In genomic region chr7:90552521-90552920, GRCh38 we compare ENCODE assay signal across 10 cellular contexts. TPM values are rescaled to one million over a fixed set of nuclear protein-coding genes. Genes with fewer than 3 reads are reported as not detected.
DNase-seq lines count a peak whose midpoint lies in the region; ATAC-seq and TF ChIP-seq lines count a peak whose summit lies in the region.
"Had no signal": no experiment of that assay in that cellular context is flagged by ENCODE, and none has a peak within 500 bp of the region (broad histone marks: within the 10 kb centered on the region; RNA-seq: fewer than 3 reads in every experiment).

No MANE protein-coding gene starts in this region.

- H3K27ac Mint-ChIP-seq in stimulated activated memory B cell treated with anti-CD40 and anti-IgM and Interleukin-4, amounts not matched to agents 10 μg/mL and 1 μg/mL and 100 μg/mL, for 72 hours, result no peak overlapping the region

- no peak overlapping the region for H3K4me2 ChIP-seq in IMR-90 (ENCODE audit: low read depth, low read length)

- no peak overlapping the region for H2BK15ac ChIP-seq in IMR-90 (ENCODE audit: low read depth, low read length)

- H3K9me3 ChIP-seq in IMR-90 (ENCODE audit: control insufficient read depth, insufficient read depth, low read length) (no peaks in the 10 kb centered on the region), adrenal gland (replicated peaks in 1 of 3) (no peaks in the 10 kb centered on the region)

- H3K4me1 ChIP-seq in IMR-90 (ENCODE audit: control insufficient read depth, insufficient read depth, low read length) (peaks cover 2% of the 10 kb centered on the region; the same call in 1 of the 2 replicates), adrenal gland (replicated peaks in 1 of 2) (no peaks in the 10 kb centered on the region)

- H3K23ac ChIP-seq in IMR-90 (ENCODE audit: low read depth, low read length), result no peak overlapping the region

- H3K4me3 ChIP-seq in IMR-90 (ENCODE audit: insufficient read depth, low read depth, low read length) (no peak overlapping the region), adrenal gland (no peak overlapping the region)

- no peaks in the 10 kb centered on the region for H3K9me1 ChIP-seq in IMR-90 (ENCODE audit: insufficient read depth, low read length)

- peak; percentile 71 for TF ChIP-seq CTCF in C4-2B (conservative IDR thresholded peaks at IDR 0.05)
- peak; percentile 42 for TF ChIP-seq CTCF in IMR-90 (conservative IDR thresholded peaks at IDR 0.05; ENCODE audit: low read depth, low read length)
- TF ChIP-seq CTCF in adrenal gland (IDR thresholded peaks at IDR 0.05), result peak; percentile 5 to 52 (median 32)

- TF ChIP-seq RAD21 in IMR-90 (IDR thresholded peaks at IDR 0.05; ENCODE audit: low read length), result peak; percentile 46

- intact Hi-C loops in IMR-90 (cut with micrococcal nuclease), result loop anchor here (1.0 to 2.0 kb wide), 2 partner anchors 76 to 482 kb away; no protein-coding TSS in a partner anchor
- intact Hi-C loops in adrenal gland (cut with DNase I), result loop anchor here in 1 of 2 donors (10.0 kb wide), 1 partner anchor 482 kb away; no protein-coding TSS in a partner anchor

- H4K8ac ChIP-seq in IMR-90 (ENCODE audit: low read depth in 2 of 2, low read length in 2 of 2), result no peak overlapping the region

- H4K91ac ChIP-seq in IMR-90 (ENCODE audit: insufficient read depth, low read depth, low read length), result no peak overlapping the region

- H3K9ac ChIP-seq in IMR-90 (ENCODE audit: low read depth, low read length), result no peak overlapping the region

- H3K9me3 Mint-ChIP-seq in stimulated activated memory B cell treated with anti-CD40 and anti-IgM and Interleukin-4, amounts not matched to agents 10 μg/mL and 1 μg/mL and 100 μg/mL, for 72 hours, result no peaks in the 10 kb centered on the region

- H3K36me3 Mint-ChIP-seq in stimulated activated memory B cell treated with anti-CD40 and anti-IgM and Interleukin-4, amounts not matched to agents 10 μg/mL and 1 μg/mL and 100 μg/mL, for 72 hours, result no peaks in the 10 kb centered on the region

- H3K4ac ChIP-seq in IMR-90 (ENCODE audit: low read depth, low read length), result no peak overlapping the region

- no peak overlapping the region for H3K56ac ChIP-seq in IMR-90 (ENCODE audit: extremely low read depth, insufficient read depth, low read length)

- no peaks in the 10 kb centered on the region for H3K36me3 ChIP-seq in IMR-90 (ENCODE audit: control insufficient read depth, insufficient read depth, low read length)
- no peaks in the 10 kb centered on the region for H3K36me3 ChIP-seq in adrenal gland (replicated peaks in 1 of 2)

- H3K4me3 Mint-ChIP-seq in stimulated activated memory B cell treated with anti-CD40 and anti-IgM and Interleukin-4, amounts not matched to agents 10 μg/mL and 1 μg/mL and 100 μg/mL, for 72 hours, result no peak overlapping the region

- TF ChIP-seq POLR2A in IMR-90 (IDR thresholded peaks at IDR 0.05; ENCODE audit: low read depth, low read length), result no peak
- no peak for TF ChIP-seq POLR2A in adrenal gland (IDR thresholded peaks at IDR 0.05)

- H2AFZ ChIP-seq in IMR-90 (replicated peaks; ENCODE audit: low read length, poor library complexity), result no peak overlapping the region

- in situ Hi-C loops in IMR-90 (cut with MboI; ENCODE audit: low sequenced_read_pairs), result loop anchor here (25.0 kb wide), 1 partner anchor 460 kb away; no protein-coding TSS in a partner anchor

- H2AK9ac ChIP-seq in IMR-90 (replicated peaks; ENCODE audit: low read depth, low read length, poor library complexity), result no peak overlapping the region

- DNase-seq in IMR-90 (peak; percentile 35), adrenal gland (no peak), left lobe of liver (ENCODE audit: low spot score) (no peak), midbrain (lab: John Stamatoyannopoulos, UW) (no peak)
- no peak for DNase-seq in stimulated activated CD4-positive, alpha-beta T cell treated with anti-CD3 and anti-CD28 coated beads, Interleukin-4, amount 100 ng/mL, for 4 hours
- DNase-seq: anterior cingulate cortex, NCI-H510A had no signal

- dilution Hi-C loops in IMR-90 (cut with HindIII; ENCODE audit: low sequenced_read_pairs, unreplicated experiment), result no loop called here

- BruUV-seq in IMR-90 (replicated peaks; lab: Mats Ljungman, UMichigan), result no TSS peak

- H3K79me1 ChIP-seq in IMR-90 (ENCODE audit: low read depth in 1 of 2, low read length in 2 of 2), result no peaks in the 10 kb centered on the region

- peaks cover 4% of the 10 kb centered on the region; the same call in 1 of the 2 replicates for H3K27me3 ChIP-seq in IMR-90 (ENCODE audit: control insufficient read depth, insufficient read depth, low read length)
- no peaks in the 10 kb centered on the region for H3K27me3 ChIP-seq in adrenal gland

- 0 out of 2 replicates have a peak, but pooled peaks have one; percentile 59 for ATAC-seq in IMR-90 (ENCODE audit: low read depth)
- peak; percentile 67 for ATAC-seq in left lobe of liver
- ATAC-seq in stimulated activated memory B cell treated with anti-CD40 and anti-IgM and Interleukin-4, amounts not matched to agents 10 μg/mL and 1 μg/mL and 100 μg/mL, for 72 hours, result no peak
- no peak for ATAC-seq in HG02884 (IDR thresholded peaks at IDR 0.05; ENCODE audit: unreplicated experiment)

- POLR2A ChIA-PET in IMR-90 (lab: Charles Lee; ENCODE audit: unreplicated experiment), result no interaction called here

- no peaks in the 10 kb centered on the region for H3K27me3 Mint-ChIP-seq in stimulated activated memory B cell treated with anti-CD40 and anti-IgM and Interleukin-4, amounts not matched to agents 10 μg/mL and 1 μg/mL and 100 μg/mL, for 72 hours

- no peaks in the 10 kb centered on the region for H3K4me1 Mint-ChIP-seq in stimulated activated memory B cell treated with anti-CD40 and anti-IgM and Interleukin-4, amounts not matched to agents 10 μg/mL and 1 μg/mL and 100 μg/mL, for 72 hours

- H4K20me1 ChIP-seq in IMR-90 (ENCODE audit: insufficient read depth, low read length), result no peaks in the 10 kb centered on the region

- H2BK5ac ChIP-seq in IMR-90 (ENCODE audit: low read depth, low read length, poor library complexity, severe bottlenecking), result no peak overlapping the region

- no peak overlapping the region for H2BK120ac ChIP-seq in IMR-90 (ENCODE audit: low read depth, low read length)

- H4K5ac ChIP-seq in IMR-90 (ENCODE audit: low read depth, low read length), result no peak overlapping the region

- CTCF ChIA-PET in IMR-90 (lab: Yijun Ruan, JAX), result interaction anchor here (0.6 kb wide), 1 partner anchor 171 kb away, joined by 3 read pairs; no protein-coding TSS in a partner anchor

- no peak overlapping the region for H2BK20ac ChIP-seq in IMR-90 (ENCODE audit: low read depth, low read length)

- no peak overlapping the region for H3K18ac ChIP-seq in IMR-90 (ENCODE audit: low read depth, low read length)

- H3K27ac ChIP-seq in C4-2B (no peak overlapping the region), IMR-90 (ENCODE audit: insufficient read depth, low read length) (no peak overlapping the region), adrenal gland (no peak overlapping the region)

- H2AK5ac ChIP-seq in IMR-90 (ENCODE audit: low read depth, low read length), result no peak overlapping the region

- no peak overlapping the region for H3K14ac ChIP-seq in IMR-90 (replicated peaks; ENCODE audit: low read depth, low read length)

- no CpG with 5 or more reads among the region's 1 CpG for WGBS in IMR-90 (ENCODE audit: extremely low coverage in 2 of 2, insufficient read length in 1 of 2), 2 experiments
- WGBS in adrenal gland, 4 donors, result 65 to 79% (median 72%) methylated on average over 1 of the region's 1 CpG

TF ChIP-seq in IMR-90, 13 proteins besides CTCF, POLR2A, EP300 and RAD21:
- TF ChIP-seq CHD1 (IDR thresholded peaks at IDR 0.05; ENCODE audit: low read depth, low read length), result no peak
- peak; percentile 59 for TF ChIP-seq SMC3 (IDR thresholded peaks at IDR 0.05; ENCODE audit: low read depth, low read length)
- TF ChIP-seq CEBPB (IDR thresholded peaks at IDR 0.05; ENCODE audit: low read depth, low read length), result 0 out of 2 replicates have a peak, but pooled peaks have one; percentile 45
- TF ChIP-seq RFX5 (IDR thresholded peaks at IDR 0.05; ENCODE audit: low read depth, low read length), result no peak

RNA-seq across cellular contexts. Expression of gene CDK14, which starts 43.6 kb away (rescaled TPM):
- 28.1 and 29.6 TPM in 2 replicates for total RNA-seq in IMR-90 (2012; rRNA removed)
- polyA plus RNA-seq in IMR-90 (2012; rRNA removed), result 6.9 and 10.1 TPM in 2 replicates
- polyA plus RNA-seq in IMR-90 (2012; cell fraction: cytosol; rRNA removed), result 2.2 and 3.0 TPM in 2 replicates
- 1.0 and 9.0 TPM in 2 replicates for polyA plus RNA-seq in IMR-90 (2012; cell fraction: nucleus; rRNA removed; ENCODE audit: low replicate concordance)
- 10 to 100 TPM in 3 of 8 donors, 1 to 10 TPM in 5; 3.0 to 14.0 (median 7.6) TPM for total RNA-seq in adrenal gland
- 10 to 100 TPM in 1 of 3 donors, 1 to 10 TPM in 2; 1.9 to 10.3 (median 3.4) TPM for polyA plus RNA-seq in adrenal gland
- 21.6 TPM for total RNA-seq in left lobe of liver

Comparison
In these comparisons a context has a peak if more than half of its experiments do, and no peak if none do; other contexts are left out.
1. ATAC-seq: peak in IMR-90 (single experiment) and left lobe of liver (single experiment); none in stimulated activated memory B cell treated with anti-CD40 and anti-IgM and Interleukin-4, amounts not matched to agents 10 μg/mL and 1 μg/mL and 100 μg/mL, for 72 hours (single experiment) and HG02884 (single experiment).
2. Peak in every context shown above with its lines, with median percentiles within 50 percentile points of each other: CTCF ChIP-seq.